ENCODE assay signal across 18 cellular contexts in the genomic region with DNA sequence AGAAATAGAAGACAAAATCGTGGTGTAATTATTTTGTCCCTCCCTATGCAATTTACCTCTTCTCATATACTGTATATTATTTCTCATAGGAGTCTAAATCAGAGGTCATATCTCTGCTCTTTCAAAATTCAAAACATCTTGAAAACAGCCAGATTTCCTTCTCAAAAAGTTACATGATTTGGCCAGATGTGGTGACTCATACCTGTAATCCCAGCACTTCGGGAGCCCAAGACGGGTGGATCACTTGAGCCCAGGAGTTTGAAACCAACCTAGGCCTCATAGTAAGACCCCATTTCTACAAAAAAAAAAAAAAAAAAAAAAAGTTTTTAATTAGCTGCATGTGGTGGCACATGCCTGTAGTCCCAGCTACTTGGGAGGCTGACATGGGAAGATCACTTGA. TPM values are rescaled to one million over a fixed set of nuclear protein-coding genes. Genes with fewer than 3 reads are reported as not detected.
A peak's percentile ranks its signal among the peaks of the same experiment; 100 is the strongest.
DNase-seq lines count a peak whose midpoint lies in the region; ATAC-seq and TF ChIP-seq lines count a peak whose summit lies in the region.
"Had no signal": no experiment of that assay in that cellular context is flagged by ENCODE, and none has a peak within 500 bp of the region (broad histone marks: within the 10 kb centered on the region; RNA-seq: fewer than 3 reads in every experiment).

No MANE protein-coding gene starts in this region.

- ATAC-seq in IMR-90 (ENCODE audit: low read depth) (no peak), HG02981 (IDR thresholded peaks at IDR 0.05; ENCODE audit: unreplicated experiment) (no peak), aorta (ENCODE audit: low FRiP score) (no peak)
- ATAC-seq: T-cell had no signal

- no peak overlapping the region for H3K14ac ChIP-seq in IMR-90 (replicated peaks; ENCODE audit: low read depth, low read length)

- no peak overlapping the region for H4K5ac ChIP-seq in IMR-90 (ENCODE audit: low read depth, low read length)

- no peak overlapping the region for H2BK120ac ChIP-seq in IMR-90 (ENCODE audit: low read depth, low read length)

- H3K4me3 ChIP-seq in IMR-90 (ENCODE audit: insufficient read depth, low read depth, low read length) (no peak overlapping the region), aorta (ENCODE audit: low read length in 2 of 2) (no peak overlapping the region)
- H3K4me3 ChIP-seq: BLaER1, HAP-1 had no signal

- no peak overlapping the region for H2BK15ac ChIP-seq in IMR-90 (ENCODE audit: low read depth, low read length)

- no peak overlapping the region for H3K23ac ChIP-seq in IMR-90 (ENCODE audit: low read depth, low read length)

- no peak overlapping the region for H2BK20ac ChIP-seq in IMR-90 (ENCODE audit: low read depth, low read length)

- no peak overlapping the region for H3K4ac ChIP-seq in IMR-90 (ENCODE audit: low read depth, low read length)

- H3K9me1 ChIP-seq in IMR-90 (ENCODE audit: insufficient read depth, low read length), result no peaks in the 10 kb centered on the region

- no peak overlapping the region for H2BK5ac ChIP-seq in IMR-90 (ENCODE audit: low read depth, low read length, poor library complexity, severe bottlenecking)

- no peak overlapping the region for H3K9ac ChIP-seq in IMR-90 (ENCODE audit: low read depth, low read length)
- H3K9ac ChIP-seq: BLaER1 had no signal

- H3K79me1 ChIP-seq in IMR-90 (ENCODE audit: low read depth in 1 of 2, low read length in 2 of 2), result no peaks in the 10 kb centered on the region; a peak in 1 of 4 replicates

- TF ChIP-seq POLR2A in IMR-90 (IDR thresholded peaks at IDR 0.05; ENCODE audit: low read depth, low read length), result no peak

- no peak for TF ChIP-seq RAD21 in IMR-90 (IDR thresholded peaks at IDR 0.05; ENCODE audit: low read length)

- H3K4me2 ChIP-seq in IMR-90 (ENCODE audit: low read depth, low read length), result no peak overlapping the region
- H3K4me2 ChIP-seq: BLaER1 had no signal

- intact Hi-C loops in IMR-90 (cut with micrococcal nuclease), result loop anchor here (10.0 kb wide), 2 partner anchors 46 to 516 kb away; a partner anchor contains a TSS
- intact Hi-C loops in aorta (cut with DNase I), result no loop called here

- TF ChIP-seq CTCF in IMR-90 (conservative IDR thresholded peaks at IDR 0.05; ENCODE audit: low read depth, low read length), result no peak

- dilution Hi-C loops in IMR-90 (cut with HindIII; ENCODE audit: low sequenced_read_pairs, unreplicated experiment), result no loop called here

- H3K18ac ChIP-seq in IMR-90 (ENCODE audit: low read depth, low read length), result no peak overlapping the region

- H2AK5ac ChIP-seq in IMR-90 (ENCODE audit: low read depth, low read length), result no peak overlapping the region

- no peak overlapping the region for H2AK9ac ChIP-seq in IMR-90 (replicated peaks; ENCODE audit: low read depth, low read length, poor library complexity)

- in situ Hi-C loops in IMR-90 (cut with MboI; ENCODE audit: low sequenced_read_pairs), result loop anchor here (25.0 kb wide), 1 partner anchor 454 kb away; no protein-coding TSS in a partner anchor

- H2AFZ ChIP-seq in IMR-90 (replicated peaks; ENCODE audit: low read length, poor library complexity), result no peak overlapping the region

- no peak overlapping the region for H4K8ac ChIP-seq in IMR-90 (ENCODE audit: low read depth in 2 of 2, low read length in 2 of 2)

- H3K4me1 ChIP-seq in IMR-90 (ENCODE audit: control insufficient read depth, insufficient read depth, low read length) (no peaks in the 10 kb centered on the region), aorta (ENCODE audit: control insufficient read depth in 1 of 2, insufficient read depth in 2 of 2, low read length in 2 of 2) (no peaks in the 10 kb centered on the region)
- H3K4me1 ChIP-seq: BLaER1 had no signal

- H3K36me3 ChIP-seq in IMR-90 (ENCODE audit: control insufficient read depth, insufficient read depth, low read length), result peaks cover 24% of the 10 kb centered on the region
- peaks cover 0 to 4% of the 10 kb centered on the region in 2 donors for H3K36me3 ChIP-seq in aorta (ENCODE audit: control insufficient read depth in 1 of 2, insufficient read depth in 2 of 2, low read length in 1 of 2)

- WGBS in IMR-90 (ENCODE audit: extremely low coverage in 2 of 2, insufficient read length in 1 of 2), 2 experiments, result no CpG with 5 or more reads among the region's 3 CpGs
- WGBS in aorta, 2 donors, result 91 to 93% methylated on average over 3 of the region's 3 CpGs

- no peak overlapping the region for H3K56ac ChIP-seq in IMR-90 (ENCODE audit: extremely low read depth, insufficient read depth, low read length)

- H3K9me3 ChIP-seq in IMR-90 (ENCODE audit: control insufficient read depth, insufficient read depth, low read length) (no peaks in the 10 kb centered on the region), aorta (ENCODE audit: control insufficient read depth, low read length) (no peaks in the 10 kb centered on the region)
- H3K9me3 ChIP-seq: BLaER1, HAP-1 had no signal

- H4K91ac ChIP-seq in IMR-90 (ENCODE audit: insufficient read depth, low read depth, low read length), result no peak overlapping the region

- H3K27me3 ChIP-seq in IMR-90 (ENCODE audit: control insufficient read depth, insufficient read depth, low read length) (no peaks in the 10 kb centered on the region), aorta (ENCODE audit: control insufficient read depth in 1 of 2, insufficient read depth in 2 of 2, low read length in 1 of 2) (no peaks in the 10 kb centered on the region)
- H3K27me3 ChIP-seq: BLaER1 had no signal

- no TSS peak for BruUV-seq in IMR-90 (replicated peaks; lab: Mats Ljungman, UMichigan)

- POLR2A ChIA-PET in IMR-90 (lab: Charles Lee; ENCODE audit: unreplicated experiment), result no interaction called here

- no peak overlapping the region for H3K27ac ChIP-seq in IMR-90 (ENCODE audit: insufficient read depth, low read length)
- no peak overlapping the region for H3K27ac ChIP-seq in aorta (ENCODE audit: low read depth in 1 of 2, low read length in 2 of 2)
- H3K27ac ChIP-seq: BLaER1 had no signal

- CTCF ChIA-PET in IMR-90 (lab: Yijun Ruan, JAX), result interaction anchor here (1.6 kb wide), 1 partner anchor 9 kb away, joined by 4 read pairs; no protein-coding TSS in a partner anchor

- DNase-seq in GM03348 (ENCODE audit: low spot score), result peak; percentile 5
- peak; percentile 51 for DNase-seq in IMR-90
- peak; percentile 24 for DNase-seq in fibroblast of gingiva (ENCODE audit: low read depth)
- peak; percentile 1 for DNase-seq in myocyte (ENCODE audit: low read depth)
- no peak for DNase-seq in NCI-H524 (lab: John Stamatoyannopoulos, UW)
- no peak for DNase-seq in aorta
- DNase-seq: ACHN, Karpas-422, MV-4-11, NCI-H1417 treated with DMSO at 0.1 percent for 48 hours, NCI-H2029, NCI-H526, T-cell had no signal

- H4K20me1 ChIP-seq in IMR-90 (ENCODE audit: insufficient read depth, low read length), result no peaks in the 10 kb centered on the region
- H4K20me1 ChIP-seq: BLaER1 had no signal

TF ChIP-seq in IMR-90, 13 proteins besides CTCF, POLR2A, EP300 and RAD21 (continues in another document):
- no peak for TF ChIP-seq NFE2L2 (IDR thresholded peaks at IDR 0.05; ENCODE audit: low read depth, low read length)
- no peak for TF ChIP-seq CHD1 (IDR thresholded peaks at IDR 0.05; ENCODE audit: low read depth, low read length)
- TF ChIP-seq, protein P1, sequence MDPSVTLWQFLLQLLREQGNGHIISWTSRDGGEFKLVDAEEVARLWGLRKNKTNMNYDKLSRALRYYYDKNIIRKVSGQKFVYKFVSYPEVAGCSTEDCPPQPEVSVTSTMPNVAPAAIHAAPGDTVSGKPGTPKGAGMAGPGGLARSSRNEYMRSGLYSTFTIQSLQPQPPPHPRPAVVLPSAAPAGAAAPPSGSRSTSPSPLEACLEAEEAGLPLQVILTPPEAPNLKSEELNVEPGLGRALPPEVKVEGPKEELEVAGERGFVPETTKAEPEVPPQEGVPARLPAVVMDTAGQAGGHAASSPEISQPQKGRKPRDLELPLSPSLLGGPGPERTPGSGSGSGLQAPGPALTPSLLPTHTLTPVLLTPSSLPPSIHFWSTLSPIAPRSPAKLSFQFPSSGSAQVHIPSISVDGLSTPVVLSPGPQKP (IDR thresholded peaks at IDR 0.05; ENCODE audit: borderline replicate concordance, low read depth, low read length), result no peak
- no peak for TF ChIP-seq MXI1 (IDR thresholded peaks at IDR 0.05; ENCODE audit: borderline replicate concordance, low read depth, low read length)
- TF ChIP-seq SMC3 (IDR thresholded peaks at IDR 0.05; ENCODE audit: low read depth, low read length), result no peak
- no peak for TF ChIP-seq MAFK (IDR thresholded peaks at IDR 0.05; ENCODE audit: low read depth, low read length)
- TF ChIP-seq RCOR1 (IDR thresholded peaks at IDR 0.05; ENCODE audit: insufficient replicate concordance, low read length), result no peak
- TF ChIP-seq RFX5 (IDR thresholded peaks at IDR 0.05; ENCODE audit: low read depth, low read length), result no peak
- TF ChIP-seq FOS (IDR thresholded peaks at IDR 0.05; ENCODE audit: low read depth, low read length), result no peak
- no peak for TF ChIP-seq CEBPB (IDR thresholded peaks at IDR 0.05; ENCODE audit: low read depth, low read length)
- no peak for TF ChIP-seq BHLHE40 (IDR thresholded peaks at IDR 0.05; ENCODE audit: low read depth, low read length)

RNA-seq across cellular contexts. Expression of a gene that starts 29.0 kb away (rescaled TPM):
- total RNA-seq in IMR-90 (2012; rRNA removed) (not detected in 2 replicates), myocyte (not detected in 2 replicates), aorta (not detected)
- polyA plus RNA-seq in IMR-90 (2012; rRNA removed) (not detected in 2 replicates), aorta (not detected)
- not detected in 2 replicates for polyA plus RNA-seq in IMR-90 (2012; cell fraction: cytosol; rRNA removed)
- polyA plus RNA-seq in IMR-90 (2012; cell fraction: nucleus; rRNA removed; ENCODE audit: low replicate concordance), result not detected in 2 replicates
- polyA plus RNA-seq in myocyte (2012), result 0.14 TPM
- total RNA-seq: Daoy, SK-MEL-5, T-cell had no signal

RNA-seq across cellular contexts. Expression of a gene that starts 33.9 kb away (rescaled TPM):
- 10.9 and 18.1 TPM in 2 replicates for total RNA-seq in IMR-90 (2012; rRNA removed)
- 8.4 and 9.3 TPM in 2 replicates for polyA plus RNA-seq in IMR-90 (2012; rRNA removed)
- 3.1 and 4.2 TPM in 2 replicates for polyA plus RNA-seq in IMR-90 (2012; cell fraction: cytosol; rRNA removed)
- polyA plus RNA-seq in IMR-90 (2012; cell fraction: nucleus; rRNA removed; ENCODE audit: low replicate concordance), result 5.4 and 15.8 TPM in 2 replicates
- 9.1 and 12.6 TPM in 2 replicates for total RNA-seq in myocyte
- polyA plus RNA-seq in myocyte (2012), result 8.8 TPM
- total RNA-seq in aorta, result 10 to 100 TPM in 1 of 2 donors, 1 to 10 TPM in 1; 9.4 to 14.9 TPM
- polyA plus RNA-seq in aorta, result 1 to 10 TPM in 1 of 2 donors, under 1 TPM in 1; 0.38 to 4.8 TPM

RNA-seq across cellular contexts. Expression of a gene that starts 34.4 kb away (rescaled TPM):
- total RNA-seq in IMR-90 (2012; rRNA removed) (228 and 235 TPM in 2 replicates), myocyte (219 and 222 TPM in 2 replicates), aorta (100 to 1,000 TPM; 172 to 182 TPM)
- polyA plus RNA-seq in IMR-90 (2012; rRNA removed) (109 and 115 TPM in 2 replicates), aorta (100 to 1,000 TPM; 117 to 177 TPM)
- polyA plus RNA-seq in IMR-90 (2012; cell fraction: cytosol; rRNA removed), result 26.1 and 45.7 TPM in 2 replicates
- polyA plus RNA-seq in IMR-90 (2012; cell fraction: nucleus; rRNA removed; ENCODE audit: low replicate concordance), result 4.4 and 54.4 TPM in 2 replicates
- polyA plus RNA-seq in myocyte (2012), result 244 TPM

Comparison
In these comparisons a context has a peak if more than half of its experiments do, and no peak if none do; other contexts are left out.
1. DNase-seq: peak in GM03348 (single experiment), IMR-90 (single experiment), fibroblast of gingiva (single experiment) and myocyte (single experiment); none in NCI-H524 (0 of 2) and aorta (0 of 2).